25 cellular contexts compared by ENCODE assay signal in genomic region chr15:48803877-48804276, GRCh38. TPM values are rescaled to one million over a fixed set of nuclear protein-coding genes. Genes with fewer than 3 reads are reported as not detected.
DNase-seq lines count a peak whose midpoint lies in the region; ATAC-seq lines count a peak whose summit lies in the region.
"Had no signal": no experiment of that assay in that cellular context is flagged by ENCODE, and none has a peak within 500 bp of the region (broad histone marks: within the 10 kb centered on the region; RNA-seq: fewer than 3 reads in every experiment).

No MANE protein-coding gene starts in this region.

- DNase-seq in NCI-H2081 (lab: John Stamatoyannopoulos, UW) (peak; percentile 27 to 71), NCI-H2081 treated with DMSO at 0.1 percent for 48 hours (lab: John Stamatoyannopoulos, UW) (no peak), NCI-H1092 (lab: John Stamatoyannopoulos, UW) (peak; percentile 36), T-helper 17 cell (no peak), renal cortical epithelial cell (ENCODE audit: low read depth) (peak; percentile 21), NCI-H774 (lab: John Stamatoyannopoulos, UW) (no peak), NCI-H2029 treated with DMSO at 0.1 percent for 48 hours (lab: John Stamatoyannopoulos, UW) (no peak)
- DNase-seq: activated B cell treated with CpG ODN at 0.5 μM for 24 hours; activated CD4-positive, alpha-beta T cell treated with anti-CD3 and anti-CD28 coated beads, Interleukin-2, amount 50 U/mL, for 1 hour; activated CD8-positive, alpha-beta memory T cell treated with anti-CD3 and anti-CD28 coated beads, Interleukin-2, amount 10 ng/mL, durations not matched to agents 7 days and 5 days; activated gamma-delta T cell treated with Interleukin-2 at 50 U/mL for 16 hours; activated T-cell treated with anti-CD3 and anti-CD28 coated beads, Interleukin-2, amount 50 U/mL, for 48 hours; caudate nucleus; left ventricle myocardium inferior; mesendoderm; NCI-H187; NCI-H2227 treated with DMSO at 0.1 percent for 48 hours; small intestine; stimulated activated naive CD4-positive, alpha-beta T cell treated with Interleukin-2 at 50 U/mL for 16 hours; T-cell had no signal

- no peaks in the 10 kb centered on the region for H3K9me3 ChIP-seq in T-helper 17 cell (ENCODE audit: control insufficient read depth, low read length, poor library complexity, severe bottlenecking)
- H3K9me3 ChIP-seq: left ventricle myocardium inferior, right atrium auricular region had no signal

- no peak overlapping the region for H3K4me3 Mint-ChIP-seq in T-helper 17 cell
- H3K4me3 Mint-ChIP-seq: activated B cell treated with CpG ODN at 0.5 μM for 24 hours; activated CD8-positive, alpha-beta memory T cell treated with anti-CD3 and anti-CD28 coated beads, Interleukin-2, amount 10 ng/mL, durations not matched to agents 7 days and 5 days; dendritic cell treated with granulocyte-macrophage colony-stimulating factor and Interleukin-4, amounts not matched to agents 40 ng/mL and 50 ng/mL, for 4 days; neural crest cell; T-cell had no signal

- ATAC-seq in T-helper 17 cell (no peak), GM21619 (IDR thresholded peaks at IDR 0.05; ENCODE audit: unreplicated experiment) (no peak)
- ATAC-seq: activated CD8-positive, alpha-beta memory T cell treated with anti-CD3 and anti-CD28 coated beads, Interleukin-2, amount 10 ng/mL, durations not matched to agents 7 days and 5 days; esophagus mucosa; T-cell had no signal

- peak overlapping the region; percentile 37 for H3K27ac Mint-ChIP-seq in T-helper 17 cell
- H3K27ac Mint-ChIP-seq: activated B cell treated with CpG ODN at 0.5 μM for 24 hours; activated CD8-positive, alpha-beta memory T cell treated with anti-CD3 and anti-CD28 coated beads, Interleukin-2, amount 10 ng/mL, durations not matched to agents 7 days and 5 days; dendritic cell treated with granulocyte-macrophage colony-stimulating factor and Interleukin-4, amounts not matched to agents 40 ng/mL and 50 ng/mL, for 4 days; T-cell had no signal

- peaks cover 11% of the 10 kb centered on the region for H3K36me3 Mint-ChIP-seq in T-helper 17 cell (ENCODE audit: low read depth)

- no peaks in the 10 kb centered on the region for H3K27me3 Mint-ChIP-seq in T-helper 17 cell
- H3K27me3 Mint-ChIP-seq: activated B cell treated with CpG ODN at 0.5 μM for 24 hours; activated CD8-positive, alpha-beta memory T cell treated with anti-CD3 and anti-CD28 coated beads, Interleukin-2, amount 10 ng/mL, durations not matched to agents 7 days and 5 days; dendritic cell treated with granulocyte-macrophage colony-stimulating factor and Interleukin-4, amounts not matched to agents 40 ng/mL and 50 ng/mL, for 4 days; T-cell had no signal

- peaks cover 24% of the 10 kb centered on the region for H3K4me1 Mint-ChIP-seq in T-helper 17 cell

RNA-seq across cellular contexts. Expression of gene CEP152, which starts 7.0 kb away (rescaled TPM):
- total RNA-seq in T-helper 17 cell = 10 to 100 TPM in 1 of 2 donors, 1 to 10 TPM in 1; 8.5 to 14.8 TPM
- total RNA-seq in renal cortical epithelial cell = 4.7 and 7.1 TPM in 2 replicates

Comparison
In these comparisons a context has a peak if more than half of its experiments do, and no peak if none do; other contexts are left out.
1. DNase-seq: peak in NCI-H2081 (2 of 2), NCI-H1092 (single experiment) and renal cortical epithelial cell (single experiment); none in NCI-H2081 treated with DMSO at 0.1 percent for 48 hours (single experiment), T-helper 17 cell (0 of 3), NCI-H774 (single experiment) and NCI-H2029 treated with DMSO at 0.1 percent for 48 hours (single experiment).